Comparison of ENCODE assay signal across 8 cellular contexts in the genomic region with DNA sequence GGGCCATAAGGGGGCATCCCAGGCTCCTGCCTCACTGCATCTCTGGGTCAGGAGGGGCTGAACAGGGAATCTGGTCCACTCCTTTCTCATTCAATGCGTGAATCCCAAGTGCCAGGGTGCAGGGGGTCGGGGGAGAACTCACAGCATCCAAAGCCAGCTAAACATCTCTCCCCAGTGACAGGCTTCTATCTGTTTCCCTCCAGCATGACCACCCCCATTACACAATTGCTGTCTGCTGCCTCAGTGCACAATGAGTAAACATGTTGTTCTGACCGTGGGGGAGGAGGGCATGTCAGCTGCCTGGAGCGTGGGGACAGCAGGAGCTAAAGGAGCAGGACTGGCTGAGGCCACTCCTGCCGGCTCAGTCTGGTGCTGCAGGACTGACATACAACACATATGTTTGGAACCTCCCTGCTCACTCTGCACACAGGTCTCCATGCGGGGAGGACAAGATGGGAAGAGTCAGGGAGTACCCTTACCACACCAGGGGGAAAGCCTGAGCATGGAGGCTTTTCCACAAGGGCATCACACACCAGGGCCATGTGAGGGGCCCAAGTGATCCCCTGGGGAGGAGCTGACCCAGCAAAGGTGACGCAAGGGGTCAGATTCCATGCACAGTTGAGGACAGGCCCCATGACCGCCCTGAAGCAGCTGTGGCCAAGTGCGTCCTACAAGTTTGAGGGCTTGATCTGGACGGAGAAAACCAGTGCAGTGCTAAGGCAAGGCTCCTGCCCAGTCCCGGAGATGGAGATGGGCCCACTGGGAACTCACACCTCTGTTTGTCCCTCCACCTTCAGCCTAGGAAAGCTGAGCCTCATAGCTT. TPM values are rescaled to one million over a fixed set of nuclear protein-coding genes. Genes with fewer than 3 reads are reported as not detected.
DNase-seq lines count a peak whose midpoint lies in the region; ATAC-seq and TF ChIP-seq lines count a peak whose summit lies in the region.

No MANE protein-coding gene starts in this region.

- no peaks in the 10 kb centered on the region for H3K36me3 ChIP-seq in SJCRH30

- H3K27ac ChIP-seq in coronary artery = peak overlapping the region; percentile 95 to 97
- no peak overlapping the region for H3K27ac ChIP-seq in SJCRH30

- H3K4me3 ChIP-seq in coronary artery (peak overlapping the region; percentile 85), SJCRH30 (no peak overlapping the region)

- no peak overlapping the region for H3K27ac Mint-ChIP-seq in activated naive CD8-positive, alpha-beta T cell treated with anti-CD3 and anti-CD28 coated beads, Interleukin-2, amount 10 ng/mL, durations not matched to agents 7 days and 5 days
- no peak overlapping the region for H3K27ac Mint-ChIP-seq in activated naive CD8-positive, alpha-beta T cell treated with anti-CD3 and anti-CD28 coated beads for 36 hours

- TF ChIP-seq CTCF in coronary artery (IDR thresholded peaks at IDR 0.05) = no peak

- peaks cover 20% of the 10 kb centered on the region for H3K4me1 Mint-ChIP-seq in activated naive CD8-positive, alpha-beta T cell treated with anti-CD3 and anti-CD28 coated beads, Interleukin-2, amount 10 ng/mL, durations not matched to agents 7 days and 5 days
- H3K4me1 Mint-ChIP-seq in activated naive CD8-positive, alpha-beta T cell treated with anti-CD3 and anti-CD28 coated beads for 36 hours = peaks cover 24% of the 10 kb centered on the region

- peaks cover 37% of the 10 kb centered on the region for H3K4me1 ChIP-seq in SJCRH30

- H3K27me3 ChIP-seq in SJCRH30 = no peaks in the 10 kb centered on the region

- peaks cover 1% of the 10 kb centered on the region for H3K27me3 Mint-ChIP-seq in activated naive CD8-positive, alpha-beta T cell treated with anti-CD3 and anti-CD28 coated beads, Interleukin-2, amount 10 ng/mL, durations not matched to agents 7 days and 5 days
- H3K27me3 Mint-ChIP-seq in activated naive CD8-positive, alpha-beta T cell treated with anti-CD3 and anti-CD28 coated beads for 36 hours = peaks cover 2% of the 10 kb centered on the region

- peaks cover 2% of the 10 kb centered on the region for H3K36me3 Mint-ChIP-seq in activated naive CD8-positive, alpha-beta T cell treated with anti-CD3 and anti-CD28 coated beads, Interleukin-2, amount 10 ng/mL, durations not matched to agents 7 days and 5 days
- no peaks in the 10 kb centered on the region for H3K36me3 Mint-ChIP-seq in activated naive CD8-positive, alpha-beta T cell treated with anti-CD3 and anti-CD28 coated beads for 36 hours

- no peak for ATAC-seq in activated naive CD8-positive, alpha-beta T cell treated with anti-CD3 and anti-CD28 coated beads, Interleukin-2, amount 10 ng/mL, durations not matched to agents 7 days and 5 days (ENCODE audit: low read depth)

- H3K4me3 Mint-ChIP-seq in activated naive CD8-positive, alpha-beta T cell treated with anti-CD3 and anti-CD28 coated beads, Interleukin-2, amount 10 ng/mL, durations not matched to agents 7 days and 5 days = no peak overlapping the region
- no peak overlapping the region for H3K4me3 Mint-ChIP-seq in activated naive CD8-positive, alpha-beta T cell treated with anti-CD3 and anti-CD28 coated beads for 36 hours

- DNase-seq in activated naive CD8-positive, alpha-beta T cell treated with anti-CD3 and anti-CD28 coated beads, Interleukin-2, amount 10 ng/mL, durations not matched to agents 7 days and 5 days = peak; percentile 37
- DNase-seq in activated naive CD8-positive, alpha-beta T cell treated with anti-CD3 and anti-CD28 coated beads for 36 hours = no peak
- DNase-seq in coronary artery (ENCODE audit: low spot score) (peak; percentile 91), mesenteric fat pad (ENCODE audit: low spot score) (peak; percentile 90), ureter (ENCODE audit: low spot score) (peak; percentile 75), amniotic stem cell (lab: John Stamatoyannopoulos, UW) (no peak), SJCRH30 (no peak)
- DNase-seq in activated effector memory CD4-positive, alpha-beta T cell treated with anti-CD3 and anti-CD28 coated beads, Interleukin-2, amount 50 U/mL, for 16 hours = no peak

- H3K9me3 ChIP-seq in SJCRH30 (replicated peaks) = no peaks in the 10 kb centered on the region

- POLR2A ChIA-PET in activated naive CD8-positive, alpha-beta T cell treated with anti-CD3 and anti-CD28 coated beads, Interleukin-2, amount 10 ng/mL, durations not matched to agents 7 days and 5 days (lab: Charles Lee) = interaction anchor here (1.2 kb wide), 1 partner anchor 45 kb away, joined by 3 read pairs; a partner anchor contains a TSS

- no peaks in the 10 kb centered on the region for H3K9me3 Mint-ChIP-seq in activated naive CD8-positive, alpha-beta T cell treated with anti-CD3 and anti-CD28 coated beads, Interleukin-2, amount 10 ng/mL, durations not matched to agents 7 days and 5 days
- no peaks in the 10 kb centered on the region for H3K9me3 Mint-ChIP-seq in activated naive CD8-positive, alpha-beta T cell treated with anti-CD3 and anti-CD28 coated beads for 36 hours

RNA-seq across cellular contexts. Expression of a gene that starts 1.4 kb away (rescaled TPM):
- total RNA-seq in activated naive CD8-positive, alpha-beta T cell treated with anti-CD3 and anti-CD28 coated beads, Interleukin-2, amount 10 ng/mL, durations not matched to agents 7 days and 5 days = 1 to 10 TPM; 1.9 to 3.0 TPM
- total RNA-seq in activated naive CD8-positive, alpha-beta T cell treated with anti-CD3 and anti-CD28 coated beads for 36 hours = 1 to 10 TPM; 1.5 to 2.6 TPM
- 210 TPM for total RNA-seq in mesenteric fat pad
- 198 TPM for total RNA-seq in ureter
- total RNA-seq in SJCRH30 (2014; rRNA removed; shearing (Covaris generic)) = 13.3 and 16.1 TPM in 2 replicates

RNA-seq across cellular contexts. Expression of a gene that starts 27.9 kb away (rescaled TPM):
- 10 to 100 TPM; 34.4 to 37.8 TPM for total RNA-seq in activated naive CD8-positive, alpha-beta T cell treated with anti-CD3 and anti-CD28 coated beads, Interleukin-2, amount 10 ng/mL, durations not matched to agents 7 days and 5 days
- 10 to 100 TPM; 23.5 to 25.7 TPM for total RNA-seq in activated naive CD8-positive, alpha-beta T cell treated with anti-CD3 and anti-CD28 coated beads for 36 hours
- total RNA-seq in mesenteric fat pad (46.2 TPM), ureter (66.6 TPM)
- 8.9 and 10.4 TPM in 2 replicates for total RNA-seq in SJCRH30 (2014; rRNA removed; shearing (Covaris generic))

RNA-seq across cellular contexts. Expression of a gene that starts 45.0 kb away (rescaled TPM):
- total RNA-seq in activated naive CD8-positive, alpha-beta T cell treated with anti-CD3 and anti-CD28 coated beads, Interleukin-2, amount 10 ng/mL, durations not matched to agents 7 days and 5 days = 100 to 1,000 TPM; 439 to 448 TPM
- total RNA-seq in activated naive CD8-positive, alpha-beta T cell treated with anti-CD3 and anti-CD28 coated beads for 36 hours = 100 to 1,000 TPM; 704 to 720 TPM
- total RNA-seq in mesenteric fat pad (393 TPM), ureter (474 TPM)
- total RNA-seq in SJCRH30 (2014; rRNA removed; shearing (Covaris generic)) = 505 and 541 TPM in 2 replicates

RNA-seq across cellular contexts. Expression of a gene that starts 46.2 kb away (rescaled TPM):
- 1 to 10 TPM; 2.0 to 2.3 TPM for total RNA-seq in activated naive CD8-positive, alpha-beta T cell treated with anti-CD3 and anti-CD28 coated beads, Interleukin-2, amount 10 ng/mL, durations not matched to agents 7 days and 5 days
- total RNA-seq in activated naive CD8-positive, alpha-beta T cell treated with anti-CD3 and anti-CD28 coated beads for 36 hours = 1 to 10 TPM; 1.9 to 2.2 TPM
- total RNA-seq in mesenteric fat pad = 195 TPM
- total RNA-seq in ureter = 133 TPM
- 11.5 and 13.0 TPM in 2 replicates for total RNA-seq in SJCRH30 (2014; rRNA removed; shearing (Covaris generic))

RNA-seq across cellular contexts. Expression of a gene that starts 52.0 kb away (rescaled TPM):
- 10 to 100 TPM in 1 of 2 experiments, 1 to 10 TPM in 1; 9.8 to 10.4 TPM for total RNA-seq in activated naive CD8-positive, alpha-beta T cell treated with anti-CD3 and anti-CD28 coated beads, Interleukin-2, amount 10 ng/mL, durations not matched to agents 7 days and 5 days
- 1 to 10 TPM; 3.1 to 3.8 TPM for total RNA-seq in activated naive CD8-positive, alpha-beta T cell treated with anti-CD3 and anti-CD28 coated beads for 36 hours
- total RNA-seq in mesenteric fat pad (not detected), ureter (0.18 TPM)
- total RNA-seq in SJCRH30 (2014; rRNA removed; shearing (Covaris generic)) = not detected in 2 replicates

Comparison
In these comparisons a context has a peak if more than half of its experiments do, and no peak if none do; other contexts are left out.
1. DNase-seq: peak in activated naive CD8-positive, alpha-beta T cell treated with anti-CD3 and anti-CD28 coated beads, Interleukin-2, amount 10 ng/mL, durations not matched to agents 7 days and 5 days (single experiment), coronary artery (single experiment), mesenteric fat pad (single experiment) and ureter (single experiment); none in activated naive CD8-positive, alpha-beta T cell treated with anti-CD3 and anti-CD28 coated beads for 36 hours (single experiment), amniotic stem cell (single experiment), SJCRH30 (0 of 2) and activated effector memory CD4-positive, alpha-beta T cell treated with anti-CD3 and anti-CD28 coated beads, Interleukin-2, amount 50 U/mL, for 16 hours (single experiment).
2. RNA of a gene that starts 1.4 kb away (total RNA-seq): 210 TPM in mesenteric fat pad (single experiment) and 198 TPM in ureter (single experiment); 13.3 to 16.1 TPM in SJCRH30, 1.9 to 3.0 TPM in activated naive CD8-positive, alpha-beta T cell treated with anti-CD3 and anti-CD28 coated beads, Interleukin-2, amount 10 ng/mL, durations not matched to agents 7 days and 5 days and 1.5 to 2.6 TPM in activated naive CD8-positive, alpha-beta T cell treated with anti-CD3 and anti-CD28 coated beads for 36 hours; every median in the first group is over 10 times any median in the second.